In genomic region chr19:18317998-18318800, GRCh38 we compare ENCODE assay signal across 1 cellular context.
TF ChIP-seq lines count a peak whose summit lies in the region.

No MANE protein-coding gene starts in this region.

TF ChIP-seq in K562, 482 proteins besides CTCF, POLR2A, EP300 and RAD21 (continued from another document):
- no peak for TF ChIP-seq DEAF1 (CRISPR knock-in tag; IDR thresholded peaks at IDR 0.05)
- peak; percentile 42; the same call in 1 of the 2 replicates for TF ChIP-seq TEAD4 (IDR thresholded peaks at IDR 0.05; ENCODE audit: low read length)
- no peak for TF ChIP-seq TEAD4 (CRISPR knock-in tag; IDR thresholded peaks at IDR 0.05; ENCODE audit: borderline replicate concordance)
- TF ChIP-seq NFIC (IDR thresholded peaks at IDR 0.05) = peak; percentile 52
- 0 out of 2 replicates have a peak, but pooled peaks have one; percentile 40 for TF ChIP-seq KLF6 (CRISPR knock-in tag; IDR thresholded peaks at IDR 0.05; ENCODE audit: borderline replicate concordance)
- TF ChIP-seq TSHZ1 (CRISPR knock-in tag; IDR thresholded peaks at IDR 0.05) = no peak
- no peak for TF ChIP-seq ZNF134 (CRISPR knock-in tag; conservative IDR thresholded peaks at IDR 0.05)
- TF ChIP-seq MEF2A (IDR thresholded peaks at IDR 0.05; ENCODE audit: control insufficient read depth, low read depth, low read length) = no peak
- TF ChIP-seq PREB (CRISPR knock-in tag; IDR thresholded peaks at IDR 0.05) = no peak
- no peak for TF ChIP-seq SPI1 (IDR thresholded peaks at IDR 0.05; ENCODE audit: borderline replicate concordance, low read depth, low read length)
- TF ChIP-seq NKRF (IDR thresholded peaks at IDR 0.05; ENCODE audit: borderline replicate concordance) = 0 out of 2 replicates have a peak, but pooled peaks have one; percentile 19
- TF ChIP-seq PPARD (CRISPR knock-in tag; IDR thresholded peaks at IDR 0.05) = no peak
- peak; percentile 63; the same call in 1 of the 2 replicates for TF ChIP-seq ZNF449 (CRISPR knock-in tag; IDR thresholded peaks at IDR 0.05)
- peak; percentile 83 for TF ChIP-seq ETV5 (CRISPR knock-in tag; IDR thresholded peaks at IDR 0.05; ENCODE audit: low read depth)
- TF ChIP-seq IRF9 (tag; IDR thresholded peaks at IDR 0.05) = no peak
- TF ChIP-seq ZNF583 (CRISPR knock-in tag; IDR thresholded peaks at IDR 0.05) = 0 out of 2 replicates have a peak, but pooled peaks have one; percentile 33
- no peak for TF ChIP-seq JUND (IDR thresholded peaks at IDR 0.05; ENCODE audit: borderline replicate concordance, low read depth, low read length)
- TF ChIP-seq JUND (tag; IDR thresholded peaks at IDR 0.05; ENCODE audit: borderline replicate concordance, low read depth, low read length) = no peak
- TF ChIP-seq SIRT6 (IDR thresholded peaks at IDR 0.05; ENCODE audit: low read depth, low read length) = no peak
- TF ChIP-seq ZNF316 (IDR thresholded peaks at IDR 0.05) = no peak
- no peak; the same call in 1 of the 2 replicates for TF ChIP-seq ZNF75A (CRISPR knock-in tag; IDR thresholded peaks at IDR 0.05)
- TF ChIP-seq CTBP1 (IDR thresholded peaks at IDR 0.05; ENCODE audit: borderline replicate concordance) = 0 out of 2 replicates have a peak, but pooled peaks have one; percentile 35
- TF ChIP-seq SMAD2 (IDR thresholded peaks at IDR 0.05; ENCODE audit: low read depth, low read length) = no peak
- TF ChIP-seq HMGXB4 (CRISPR knock-in tag; IDR thresholded peaks at IDR 0.05) = no peak
